1 cellular context compared by ENCODE assay signal in the genomic region with DNA sequence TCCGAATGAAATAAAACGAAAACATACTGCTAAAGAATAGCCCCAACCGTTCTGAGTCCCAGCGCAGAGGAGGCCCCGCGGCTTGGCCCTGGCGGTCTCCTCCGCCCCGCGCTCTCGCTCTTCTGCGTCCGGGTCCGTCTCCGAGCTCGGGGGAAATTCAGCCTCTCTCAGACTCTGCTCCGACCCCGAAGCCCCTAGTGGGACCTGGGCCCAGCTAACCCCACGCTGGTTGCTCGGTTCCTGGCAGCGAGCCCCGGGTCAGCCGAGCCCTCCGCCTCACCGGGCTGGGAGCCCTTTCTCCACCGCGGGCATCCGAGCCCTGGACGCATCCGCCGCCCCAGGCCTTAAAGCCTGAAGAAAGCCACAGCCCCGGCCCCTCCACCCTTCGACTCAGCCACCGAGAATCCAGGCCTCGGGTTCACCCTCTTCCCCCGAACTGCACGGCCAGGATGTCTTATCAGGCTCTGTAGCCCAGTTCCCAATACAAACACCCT.
TF ChIP-seq lines count a peak whose summit lies in the region.

No MANE protein-coding gene starts in this region.

TF ChIP-seq in HepG2, 621 proteins besides CTCF, POLR2A, EP300 and RAD21 (continued from another document and continues in another):
- TF ChIP-seq, protein P1, sequence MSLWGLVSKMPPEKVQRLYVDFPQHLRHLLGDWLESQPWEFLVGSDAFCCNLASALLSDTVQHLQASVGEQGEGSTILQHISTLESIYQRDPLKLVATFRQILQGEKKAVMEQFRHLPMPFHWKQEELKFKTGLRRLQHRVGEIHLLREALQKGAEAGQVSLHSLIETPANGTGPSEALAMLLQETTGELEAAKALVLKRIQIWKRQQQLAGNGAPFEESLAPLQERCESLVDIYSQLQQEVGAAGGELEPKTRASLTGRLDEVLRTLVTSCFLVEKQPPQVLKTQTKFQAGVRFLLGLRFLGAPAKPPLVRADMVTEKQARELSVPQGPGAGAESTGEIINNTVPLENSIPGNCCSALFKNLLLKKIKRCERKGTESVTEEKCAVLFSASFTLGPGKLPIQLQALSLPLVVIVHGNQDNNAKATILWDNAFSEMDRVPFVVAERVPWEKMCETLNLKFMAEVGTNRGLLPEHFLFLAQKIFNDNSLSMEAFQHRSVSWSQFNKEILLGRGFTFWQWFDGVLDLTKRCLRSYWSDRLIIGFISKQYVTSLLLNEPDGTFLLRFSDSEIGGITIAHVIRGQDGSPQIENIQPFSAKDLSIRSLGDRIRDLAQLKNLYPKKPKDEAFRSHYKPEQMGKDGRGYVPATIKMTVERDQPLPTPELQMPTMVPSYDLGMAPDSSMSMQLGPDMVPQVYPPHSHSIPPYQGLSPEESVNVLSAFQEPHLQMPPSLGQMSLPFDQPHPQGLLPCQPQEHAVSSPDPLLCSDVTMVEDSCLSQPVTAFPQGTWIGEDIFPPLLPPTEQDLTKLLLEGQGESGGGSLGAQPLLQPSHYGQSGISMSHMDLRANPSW (CRISPR knock-in tag; IDR thresholded peaks at IDR 0.05; ENCODE audit: borderline replicate concordance), result no peak
- TF ChIP-seq ZMYM3 (CRISPR knock-in tag; IDR thresholded peaks at IDR 0.05) (no peak), ZNF367 (CRISPR knock-in tag; IDR thresholded peaks at IDR 0.05; ENCODE audit: borderline replicate concordance) (0 out of 2 replicates have a peak, but pooled peaks have one; percentile 51), GFI1 (CRISPR knock-in tag; IDR thresholded peaks at IDR 0.05; ENCODE audit: borderline replicate concordance) (peak; percentile 51; the same call in 1 of the 2 replicates), SETDB1 (CRISPR knock-in tag; IDR thresholded peaks at IDR 0.05; ENCODE audit: borderline replicate concordance) (no peak), SRSF4 (IDR thresholded peaks at IDR 0.05; ENCODE audit: low read depth, low read length, poor library complexity, severe bottlenecking) (no peak), ARNT (IDR thresholded peaks at IDR 0.05) (no peak), SMC3 (IDR thresholded peaks at IDR 0.05; ENCODE audit: low read length) (no peak), MIER2 (CRISPR knock-in tag; IDR thresholded peaks at IDR 0.05) (no peak), SMAD1 (CRISPR knock-in tag; IDR thresholded peaks at IDR 0.05; ENCODE audit: borderline replicate concordance, low read depth) (no peak), NFIC (IDR thresholded peaks at IDR 0.05; ENCODE audit: low read length) (no peak), CHD2 (IDR thresholded peaks at IDR 0.05; ENCODE audit: low read depth, low read length) (no peak), PPARG (CRISPR knock-in tag; conservative IDR thresholded peaks at IDR 0.05) (no peak), NFYB (CRISPR knock-in tag; IDR thresholded peaks at IDR 0.05) (0 out of 2 replicates have a peak, but pooled peaks have one; percentile 3), SPEN (CRISPR knock-in tag; IDR thresholded peaks at IDR 0.05; ENCODE audit: low read depth) (no peak), ZFP62 (CRISPR knock-in tag; IDR thresholded peaks at IDR 0.05) (no peak), ZNF460 (CRISPR knock-in tag; IDR thresholded peaks at IDR 0.05; ENCODE audit: borderline replicate concordance) (no peak), MYNN (CRISPR knock-in tag; IDR thresholded peaks at IDR 0.05; ENCODE audit: low read depth) (no peak), KLF11 (CRISPR knock-in tag; IDR thresholded peaks at IDR 0.05) (no peak), ZNF446 (CRISPR knock-in tag; IDR thresholded peaks at IDR 0.05) (no peak), HHEX (CRISPR knock-in tag; IDR thresholded peaks at IDR 0.05) (no peak), PHB2 (IDR thresholded peaks at IDR 0.05; ENCODE audit: partially characterized antibody) (no peak), ZNF343 (CRISPR knock-in tag; IDR thresholded peaks at IDR 0.05) (0 out of 2 replicates have a peak, but pooled peaks have one; percentile 23), ZNF10 (CRISPR knock-in tag; IDR thresholded peaks at IDR 0.05; ENCODE audit: borderline replicate concordance, low read depth) (no peak), ZZZ3 (CRISPR knock-in tag; IDR thresholded peaks at IDR 0.05; ENCODE audit: borderline replicate concordance) (0 out of 2 replicates have a peak, but pooled peaks have one; percentile 58), RBFOX2 (IDR thresholded peaks at IDR 0.05; ENCODE audit: low read depth, low read length) (peak; percentile 68), MTA3 (CRISPR knock-in tag; IDR thresholded peaks at IDR 0.05) (no peak), NR2F1 (CRISPR knock-in tag; IDR thresholded peaks at IDR 0.05) (no peak), ONECUT2 (CRISPR knock-in tag; IDR thresholded peaks at IDR 0.05) (no peak), MLLT10 (CRISPR knock-in tag; IDR thresholded peaks at IDR 0.05) (no peak), ZNF383 (CRISPR knock-in tag; IDR thresholded peaks at IDR 0.05; ENCODE audit: borderline replicate concordance) (no peak), ZNF33A (CRISPR knock-in tag; IDR thresholded peaks at IDR 0.05; ENCODE audit: borderline replicate concordance) (no peak), RXRB (CRISPR knock-in tag; IDR thresholded peaks at IDR 0.05; ENCODE audit: borderline replicate concordance) (no peak)
- TF ChIP-seq, protein P2, sequence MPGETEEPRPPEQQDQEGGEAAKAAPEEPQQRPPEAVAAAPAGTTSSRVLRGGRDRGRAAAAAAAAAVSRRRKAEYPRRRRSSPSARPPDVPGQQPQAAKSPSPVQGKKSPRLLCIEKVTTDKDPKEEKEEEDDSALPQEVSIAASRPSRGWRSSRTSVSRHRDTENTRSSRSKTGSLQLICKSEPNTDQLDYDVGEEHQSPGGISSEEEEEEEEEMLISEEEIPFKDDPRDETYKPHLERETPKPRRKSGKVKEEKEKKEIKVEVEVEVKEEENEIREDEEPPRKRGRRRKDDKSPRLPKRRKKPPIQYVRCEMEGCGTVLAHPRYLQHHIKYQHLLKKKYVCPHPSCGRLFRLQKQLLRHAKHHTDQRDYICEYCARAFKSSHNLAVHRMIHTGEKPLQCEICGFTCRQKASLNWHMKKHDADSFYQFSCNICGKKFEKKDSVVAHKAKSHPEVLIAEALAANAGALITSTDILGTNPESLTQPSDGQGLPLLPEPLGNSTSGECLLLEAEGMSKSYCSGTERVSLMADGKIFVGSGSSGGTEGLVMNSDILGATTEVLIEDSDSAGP (CRISPR knock-in tag; IDR thresholded peaks at IDR 0.05; ENCODE audit: borderline replicate concordance), result peak; percentile 63; the same call in 1 of the 2 replicates
- TF ChIP-seq, protein P3, sequence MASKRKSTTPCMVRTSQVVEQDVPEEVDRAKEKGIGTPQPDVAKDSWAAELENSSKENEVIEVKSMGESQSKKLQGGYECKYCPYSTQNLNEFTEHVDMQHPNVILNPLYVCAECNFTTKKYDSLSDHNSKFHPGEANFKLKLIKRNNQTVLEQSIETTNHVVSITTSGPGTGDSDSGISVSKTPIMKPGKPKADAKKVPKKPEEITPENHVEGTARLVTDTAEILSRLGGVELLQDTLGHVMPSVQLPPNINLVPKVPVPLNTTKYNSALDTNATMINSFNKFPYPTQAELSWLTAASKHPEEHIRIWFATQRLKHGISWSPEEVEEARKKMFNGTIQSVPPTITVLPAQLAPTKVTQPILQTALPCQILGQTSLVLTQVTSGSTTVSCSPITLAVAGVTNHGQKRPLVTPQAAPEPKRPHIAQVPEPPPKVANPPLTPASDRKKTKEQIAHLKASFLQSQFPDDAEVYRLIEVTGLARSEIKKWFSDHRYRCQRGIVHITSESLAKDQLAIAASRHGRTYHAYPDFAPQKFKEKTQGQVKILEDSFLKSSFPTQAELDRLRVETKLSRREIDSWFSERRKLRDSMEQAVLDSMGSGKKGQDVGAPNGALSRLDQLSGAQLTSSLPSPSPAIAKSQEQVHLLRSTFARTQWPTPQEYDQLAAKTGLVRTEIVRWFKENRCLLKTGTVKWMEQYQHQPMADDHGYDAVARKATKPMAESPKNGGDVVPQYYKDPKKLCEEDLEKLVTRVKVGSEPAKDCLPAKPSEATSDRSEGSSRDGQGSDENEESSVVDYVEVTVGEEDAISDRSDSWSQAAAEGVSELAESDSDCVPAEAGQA (IDR thresholded peaks at IDR 0.05; ENCODE audit: low read depth), result no peak
- TF ChIP-seq, protein P3 (CRISPR knock-in tag; IDR thresholded peaks at IDR 0.05; ENCODE audit: borderline replicate concordance), result no peak
- TF ChIP-seq, protein P4, sequence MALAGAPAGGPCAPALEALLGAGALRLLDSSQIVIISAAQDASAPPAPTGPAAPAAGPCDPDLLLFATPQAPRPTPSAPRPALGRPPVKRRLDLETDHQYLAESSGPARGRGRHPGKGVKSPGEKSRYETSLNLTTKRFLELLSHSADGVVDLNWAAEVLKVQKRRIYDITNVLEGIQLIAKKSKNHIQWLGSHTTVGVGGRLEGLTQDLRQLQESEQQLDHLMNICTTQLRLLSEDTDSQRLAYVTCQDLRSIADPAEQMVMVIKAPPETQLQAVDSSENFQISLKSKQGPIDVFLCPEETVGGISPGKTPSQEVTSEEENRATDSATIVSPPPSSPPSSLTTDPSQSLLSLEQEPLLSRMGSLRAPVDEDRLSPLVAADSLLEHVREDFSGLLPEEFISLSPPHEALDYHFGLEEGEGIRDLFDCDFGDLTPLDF (CRISPR knock-in tag; IDR thresholded peaks at IDR 0.05), result no peak
- TF ChIP-seq, protein P5, sequence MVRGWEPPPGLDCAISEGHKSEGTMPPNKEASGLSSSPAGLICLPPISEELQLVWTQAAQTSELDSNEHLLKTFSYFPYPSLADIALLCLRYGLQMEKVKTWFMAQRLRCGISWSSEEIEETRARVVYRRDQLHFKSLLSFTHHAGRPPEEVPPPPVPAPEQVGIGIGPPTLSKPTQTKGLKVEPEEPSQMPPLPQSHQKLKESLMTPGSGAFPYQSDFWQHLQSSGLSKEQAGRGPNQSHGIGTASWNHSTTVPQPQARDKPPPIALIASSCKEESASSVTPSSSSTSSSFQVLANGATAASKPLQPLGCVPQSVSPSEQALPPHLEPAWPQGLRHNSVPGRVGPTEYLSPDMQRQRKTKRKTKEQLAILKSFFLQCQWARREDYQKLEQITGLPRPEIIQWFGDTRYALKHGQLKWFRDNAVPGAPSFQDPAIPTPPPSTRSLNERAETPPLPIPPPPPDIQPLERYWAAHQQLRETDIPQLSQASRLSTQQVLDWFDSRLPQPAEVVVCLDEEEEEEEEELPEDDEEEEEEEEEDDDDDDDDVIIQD (CRISPR knock-in tag; IDR thresholded peaks at IDR 0.05; ENCODE audit: low read depth), result no peak
- TF ChIP-seq, protein P6, sequence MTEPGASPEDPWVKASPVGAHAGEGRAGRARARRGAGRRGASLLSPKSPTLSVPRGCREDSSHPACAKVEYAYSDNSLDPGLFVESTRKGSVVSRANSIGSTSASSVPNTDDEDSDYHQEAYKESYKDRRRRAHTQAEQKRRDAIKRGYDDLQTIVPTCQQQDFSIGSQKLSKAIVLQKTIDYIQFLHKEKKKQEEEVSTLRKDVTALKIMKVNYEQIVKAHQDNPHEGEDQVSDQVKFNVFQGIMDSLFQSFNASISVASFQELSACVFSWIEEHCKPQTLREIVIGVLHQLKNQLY (CRISPR knock-in tag; IDR thresholded peaks at IDR 0.05), result no peak
- TF ChIP-seq, protein P7, sequence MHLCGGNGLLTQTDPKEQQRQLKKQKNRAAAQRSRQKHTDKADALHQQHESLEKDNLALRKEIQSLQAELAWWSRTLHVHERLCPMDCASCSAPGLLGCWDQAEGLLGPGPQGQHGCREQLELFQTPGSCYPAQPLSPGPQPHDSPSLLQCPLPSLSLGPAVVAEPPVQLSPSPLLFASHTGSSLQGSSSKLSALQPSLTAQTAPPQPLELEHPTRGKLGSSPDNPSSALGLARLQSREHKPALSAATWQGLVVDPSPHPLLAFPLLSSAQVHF (CRISPR knock-in tag; IDR thresholded peaks at IDR 0.05), result no peak
- TF ChIP-seq, protein P8, sequence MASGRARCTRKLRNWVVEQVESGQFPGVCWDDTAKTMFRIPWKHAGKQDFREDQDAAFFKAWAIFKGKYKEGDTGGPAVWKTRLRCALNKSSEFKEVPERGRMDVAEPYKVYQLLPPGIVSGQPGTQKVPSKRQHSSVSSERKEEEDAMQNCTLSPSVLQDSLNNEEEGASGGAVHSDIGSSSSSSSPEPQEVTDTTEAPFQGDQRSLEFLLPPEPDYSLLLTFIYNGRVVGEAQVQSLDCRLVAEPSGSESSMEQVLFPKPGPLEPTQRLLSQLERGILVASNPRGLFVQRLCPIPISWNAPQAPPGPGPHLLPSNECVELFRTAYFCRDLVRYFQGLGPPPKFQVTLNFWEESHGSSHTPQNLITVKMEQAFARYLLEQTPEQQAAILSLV (CRISPR knock-in tag; IDR thresholded peaks at IDR 0.05; ENCODE audit: borderline replicate concordance), result no peak
- TF ChIP-seq, protein P9, sequence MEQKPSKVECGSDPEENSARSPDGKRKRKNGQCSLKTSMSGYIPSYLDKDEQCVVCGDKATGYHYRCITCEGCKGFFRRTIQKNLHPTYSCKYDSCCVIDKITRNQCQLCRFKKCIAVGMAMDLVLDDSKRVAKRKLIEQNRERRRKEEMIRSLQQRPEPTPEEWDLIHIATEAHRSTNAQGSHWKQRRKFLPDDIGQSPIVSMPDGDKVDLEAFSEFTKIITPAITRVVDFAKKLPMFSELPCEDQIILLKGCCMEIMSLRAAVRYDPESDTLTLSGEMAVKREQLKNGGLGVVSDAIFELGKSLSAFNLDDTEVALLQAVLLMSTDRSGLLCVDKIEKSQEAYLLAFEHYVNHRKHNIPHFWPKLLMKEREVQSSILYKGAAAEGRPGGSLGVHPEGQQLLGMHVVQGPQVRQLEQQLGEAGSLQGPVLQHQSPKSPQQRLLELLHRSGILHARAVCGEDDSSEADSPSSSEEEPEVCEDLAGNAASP (CRISPR knock-in tag; IDR thresholded peaks at IDR 0.05; ENCODE audit: borderline replicate concordance), result 0 out of 2 replicates have a peak, but pooled peaks have one; percentile 15
